Comparison of ENCODE assay signal across 1 cellular context in the genomic region with DNA sequence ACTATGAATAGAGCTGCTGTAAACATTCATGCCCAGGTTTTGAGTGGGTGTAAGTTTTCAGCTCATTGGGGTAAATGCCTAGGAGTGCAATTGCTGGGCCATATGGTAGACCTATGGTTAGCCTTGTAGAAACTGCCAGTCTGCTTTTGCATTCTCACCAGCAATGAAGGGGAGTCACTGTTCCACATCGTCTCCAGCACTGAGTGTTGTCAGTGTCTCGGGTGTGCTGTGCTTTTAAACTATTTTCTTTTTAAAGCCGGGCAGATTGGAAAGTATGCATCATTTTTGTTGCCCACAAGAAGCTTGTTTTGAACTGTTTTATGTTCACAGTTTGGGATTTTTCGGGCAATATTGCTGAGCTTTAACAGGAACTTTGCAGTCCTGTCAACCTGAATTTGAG.
TF ChIP-seq lines count a peak whose summit lies in the region.

No MANE protein-coding gene starts in this region.

TF ChIP-seq in HEK293, 187 proteins besides CTCF, POLR2A, EP300 and RAD21:
- TF ChIP-seq HOXA7 (CRISPR knock-in tag; IDR thresholded peaks at IDR 0.05; ENCODE audit: borderline replicate concordance) (no peak), ZNF184 (tag by site-specific recombination; IDR thresholded peaks at IDR 0.05) (peak; percentile 100)
